27 cellular contexts compared by ENCODE assay signal in genomic region chr15:79938143-79938542, GRCh38. TPM values are rescaled to one million over a fixed set of nuclear protein-coding genes. Genes with fewer than 3 reads are reported as not detected.
"Had no signal": no experiment of that assay in that cellular context is flagged by ENCODE, and none has a peak within 500 bp of the region (broad histone marks: within the 10 kb centered on the region; RNA-seq: fewer than 3 reads in every experiment).

No MANE protein-coding gene starts in this region.

- H3K9me3 ChIP-seq: stomach, suprapubic skin, testis, thoracic aorta, thyroid gland, tibial artery, tibial nerve, transverse colon, upper lobe of left lung, upper lobe of right lung, uterus, vagina had no signal

- H3K27ac ChIP-seq: stomach, suprapubic skin, testis, thoracic aorta, thyroid gland, tibial artery, tibial nerve, transverse colon, upper lobe of left lung, upper lobe of right lung, uterus, vagina had no signal

- ATAC-seq: stimulated activated effector memory CD8-positive, alpha-beta T cell treated with anti-CD3 and anti-CD28 coated beads, Interleukin-12 subunit alpha, Interleukin-12 subunit beta, amount 100 ng/mL, for 72 hours; stimulated activated memory B cell treated with anti-CD40 and anti-IgM and Interleukin-4, amounts not matched to agents 10 μg/mL and 1 μg/mL and 100 μg/mL, for 72 hours; stimulated activated naive B cell treated with anti-CD40 and anti-IgM and Interleukin-4, amounts not matched to agents 10 μg/mL and 1 μg/mL and 100 μg/mL, for 72 hours; stimulated activated naive CD8-positive, alpha-beta T cell treated with anti-CD3 and anti-CD28 coated beads, Interleukin-15, amount 100 ng/mL, for 72 hours; stimulated activated naive CD8-positive, alpha-beta T cell treated with anti-CD3 and anti-CD28 coated beads, Interleukin-15, Interleukin-2, amounts not matched to agents 100 U/mL and 50 U/mL, for 24 hours; upper lobe of right lung had no signal

- H3K27me3 ChIP-seq: testis, thyroid gland, tibial nerve, transverse colon, upper lobe of left lung, upper lobe of right lung, uterus, vagina had no signal

- DNase-seq: stimulated activated CD4-positive, alpha-beta T cell treated with anti-CD3 and anti-CD28 coated beads, Interleukin-2, amount 100 ng/mL, for 48 hours; stimulated activated CD4-positive, alpha-beta T cell treated with anti-CD3 and anti-CD28 coated beads, Interleukin-4, amount 100 ng/mL, for 1 hour; stimulated activated CD4-positive, alpha-beta T cell treated with anti-CD3 and anti-CD28 coated beads, Interleukin-4, amount 100 ng/mL, for 24 hours; stimulated activated CD4-positive, alpha-beta T cell treated with anti-CD3 and anti-CD28 coated beads, Interleukin-4, amount 100 ng/mL, for 4 hours; stimulated activated CD8-positive, alpha-beta memory T cell treated with anti-CD3 and anti-CD28 coated beads, Interleukin-4, amount 100 ng/mL, for 48 hours; stimulated activated naive B cell treated with anti-CD40 and anti-IgM and Interleukin-4, amounts not matched to agents 10 μg/mL and 1 μg/mL and 100 μg/mL, for 72 hours; stimulated activated naive CD4-positive, alpha-beta T cell; stimulated activated naive CD4-positive, alpha-beta T cell treated with Interleukin-2 at 50 U/mL for 16 hours; stimulated activated naive CD8-positive, alpha-beta T cell treated with anti-CD3 and anti-CD28 coated beads, Interleukin-15, amount 100 ng/mL, for 72 hours; stimulated activated naive CD8-positive, alpha-beta T cell treated with anti-CD3 and anti-CD28 coated beads, Interleukin-15, Interleukin-2, amounts not matched to agents 100 U/mL and 50 U/mL, for 24 hours; stomach; substantia nigra; testis; thyroid gland; tibial artery; transverse colon; trophoblast cell; upper lobe of left lung; upper lobe of right lung; uterus had no signal

- H3K36me3 ChIP-seq: stomach, suprapubic skin, thoracic aorta, thyroid gland, tibial artery, tibial nerve, transverse colon, upper lobe of left lung, upper lobe of right lung, uterus, vagina had no signal

- H3K4me1 ChIP-seq: suprapubic skin, thyroid gland, tibial artery, tibial nerve, transverse colon, upper lobe of left lung, upper lobe of right lung, uterus, vagina had no signal

- FAIRE-seq: urothelium cell line had no signal

- H3K4me3 ChIP-seq: stomach, suprapubic skin, testis, thoracic aorta, thyroid gland, tibial artery, tibial nerve, transverse colon, upper lobe of left lung, upper lobe of right lung, uterus, vagina had no signal

RNA-seq across cellular contexts. Expression of gene BCL2A1, which starts 32.9 kb away (rescaled TPM):
- total RNA-seq: testis had no signal
